8 cellular contexts compared by ENCODE assay signal in the genomic region with DNA sequence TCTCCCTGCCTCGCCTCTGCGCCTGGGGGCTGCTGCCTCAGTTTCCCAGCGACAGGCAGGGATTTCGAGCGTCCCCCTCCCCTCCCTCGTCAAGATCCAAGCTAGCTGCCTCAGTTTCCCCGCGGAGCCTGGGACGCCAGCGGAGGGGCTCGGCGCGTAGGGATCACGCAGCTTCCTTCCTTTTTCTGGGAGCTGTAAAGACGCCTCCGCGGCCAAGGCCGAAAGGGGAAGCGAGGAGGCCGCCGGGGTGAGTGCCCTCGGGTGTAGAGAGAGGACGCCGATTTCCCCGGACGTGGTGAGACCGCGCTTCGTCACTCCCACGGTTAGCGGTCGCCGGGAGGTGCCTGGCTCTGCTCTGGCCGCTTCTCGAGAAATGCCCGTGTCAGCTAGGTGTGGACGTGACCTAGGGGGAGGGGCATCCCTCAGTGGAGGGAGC.
A peak's percentile ranks its signal among the peaks of the same experiment; 100 is the strongest.
DNase-seq lines count a peak whose midpoint lies in the region; ATAC-seq and TF ChIP-seq lines count a peak whose summit lies in the region.

No MANE protein-coding gene starts in this region.

- H3K27me3 ChIP-seq in brain microvascular endothelial cell (replicated peaks) = no peaks in the 10 kb centered on the region

- TF ChIP-seq CTCF in GM12875 (IDR thresholded peaks at IDR 0.05; ENCODE audit: borderline replicate concordance, insufficient read depth, low read depth, low read length) (no peak), brain microvascular endothelial cell (IDR thresholded peaks at IDR 0.05; ENCODE audit: low read depth, low read length, missing control alignments) (no peak)

- H3K36me3 ChIP-seq in brain microvascular endothelial cell (replicated peaks) = no peaks in the 10 kb centered on the region

- H3K27ac ChIP-seq in brain microvascular endothelial cell = peak overlapping the region; percentile 23

- ATAC-seq in HG03196 (IDR thresholded peaks at IDR 0.05; ENCODE audit: unreplicated experiment) = peak; percentile 38

- peak overlapping the region; percentile 81 for H3K4me3 ChIP-seq in GM12875 (ENCODE audit: low read depth, low read length)
- peak overlapping the region; percentile 47 for H3K4me3 ChIP-seq in brain microvascular endothelial cell (ENCODE audit: low read depth, low read length)

- in situ Hi-C loops in brain microvascular endothelial cell (cut with HindIII; ENCODE audit: low pct_ligation_motif_present, low sequenced_read_pairs) = no loop called here

- DNase-seq in T-helper 22 cell (ENCODE audit: low read depth) = peak; percentile 54
- DNase-seq in brain microvascular endothelial cell = no peak
- DNase-seq in left kidney (ENCODE audit: low read depth, low spot score) = peak; percentile 43
- DNase-seq in stimulated activated CD4-positive, alpha-beta T cell treated with anti-CD3 and anti-CD28 coated beads, TNF-alpha, amount 100 ng/mL, for 48 hours (ENCODE audit: low read depth in 3 of 3) = peak; percentile 55 to 69 (median 62)
- no peak for DNase-seq in NCI-H2081 (lab: John Stamatoyannopoulos, UW)
- DNase-seq in SHP77 treated with DMSO at 0.1 percent for 48 hours (lab: John Stamatoyannopoulos, UW) = no peak

Comparison
In these comparisons a context has a peak if more than half of its experiments do, and no peak if none do; other contexts are left out.
1. DNase-seq: peak in T-helper 22 cell (single experiment), left kidney (single experiment) and stimulated activated CD4-positive, alpha-beta T cell treated with anti-CD3 and anti-CD28 coated beads, TNF-alpha, amount 100 ng/mL, for 48 hours (3 of 3); none in brain microvascular endothelial cell (single experiment), NCI-H2081 (0 of 2) and SHP77 treated with DMSO at 0.1 percent for 48 hours (single experiment).